In the genomic region with DNA sequence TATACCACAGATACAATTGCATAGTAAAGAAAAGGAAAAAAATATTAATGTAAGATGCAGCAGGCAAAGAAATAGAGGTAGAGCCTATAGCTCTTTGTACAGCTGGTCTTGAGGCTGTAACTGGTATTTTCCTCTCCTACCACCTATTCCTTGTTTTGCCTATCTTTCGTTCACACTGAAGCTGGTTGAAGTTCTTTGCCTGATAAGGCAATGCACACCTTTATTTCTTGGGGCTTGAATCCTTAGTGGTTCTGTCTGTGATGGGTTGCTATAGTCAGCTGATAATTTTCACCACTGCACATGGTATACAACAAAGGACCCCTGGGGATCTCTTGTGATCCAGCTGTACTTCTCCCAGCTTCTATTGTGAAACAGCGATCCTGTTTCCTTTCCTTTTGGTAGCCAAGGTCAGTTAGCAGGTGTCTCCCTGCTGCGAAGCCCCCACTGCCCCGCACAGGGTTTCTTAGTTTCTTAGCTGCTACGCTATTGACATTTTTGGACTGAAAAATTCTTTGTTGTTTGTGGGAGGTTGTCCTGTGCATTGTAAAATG, we compare ENCODE assay signal across 16 cellular contexts.
"Had no signal": no experiment of that assay in that cellular context is flagged by ENCODE, and none has a peak within 500 bp of the region (broad histone marks: within the 10 kb centered on the region; RNA-seq: fewer than 3 reads in every experiment).

No MANE protein-coding gene starts in this region.

- DNase-seq: activated CD4-positive, alpha-beta T cell treated with anti-CD3 and anti-CD28 coated beads for 1 hour; activated CD4-positive, alpha-beta T cell treated with anti-CD3 and anti-CD28 coated beads, Interleukin-2, amount 50 U/mL, for 48 hours; activated naive CD4-positive, alpha-beta T cell treated with anti-CD3 and anti-CD28 coated beads for 36 hours; activated naive CD8-positive, alpha-beta T cell treated with anti-CD3 and anti-CD28 coated beads, Interleukin-2, amount 50 U/mL, for 24 hours; aorta; effector CD8-positive, alpha-beta T cell; esophagus squamous epithelium; hippocampal formation; left ventricle myocardium inferior; naive B cell; sigmoid colon; spleen; stimulated activated naive CD8-positive, alpha-beta T cell treated with anti-CD3 and anti-CD28 coated beads, Interleukin-15, amount 100 ng/mL, for 72 hours had no signal

- H3K4me3 ChIP-seq: esophagus squamous epithelium, left ventricle myocardium inferior, sigmoid colon, spleen had no signal

- H3K27ac Mint-ChIP-seq: activated naive CD4-positive, alpha-beta T cell treated with anti-CD3 and anti-CD28 coated beads for 36 hours; activated naive CD8-positive, alpha-beta T cell treated with anti-CD3 and anti-CD28 coated beads, Interleukin-2, amount 50 U/mL, for 24 hours; activated T-helper 2 cell treated with anti-CD3 and anti-CD28 coated beads, Interferon-gamma antibody, Interleukin-2, Interleukin-4, amounts not matched to agents 10 μg/mL and 5 μg/mL and 100 μg/mL, durations not matched to agents 14 hours and 24 hours and 36 hours; stimulated activated naive CD8-positive, alpha-beta T cell treated with anti-CD3 and anti-CD28 coated beads, Interleukin-15, amount 100 ng/mL, for 72 hours had no signal

- H3K36me3 Mint-ChIP-seq: naive B cell had no signal

- H3K9me3 Mint-ChIP-seq: activated naive CD4-positive, alpha-beta T cell treated with anti-CD3 and anti-CD28 coated beads for 36 hours; activated naive CD8-positive, alpha-beta T cell treated with anti-CD3 and anti-CD28 coated beads, Interleukin-2, amount 50 U/mL, for 24 hours; activated T-helper 2 cell treated with anti-CD3 and anti-CD28 coated beads, Interferon-gamma antibody, Interleukin-2, Interleukin-4, amounts not matched to agents 10 μg/mL and 5 μg/mL and 100 μg/mL, durations not matched to agents 14 hours and 24 hours and 36 hours; stimulated activated naive CD8-positive, alpha-beta T cell treated with anti-CD3 and anti-CD28 coated beads, Interleukin-15, amount 100 ng/mL, for 72 hours had no signal

- H3K27me3 ChIP-seq: esophagus squamous epithelium, neutrophil, sigmoid colon, spleen had no signal

- H3K4me1 ChIP-seq: esophagus squamous epithelium, left ventricle myocardium inferior, parathyroid adenoma, sigmoid colon had no signal

- H3K27ac ChIP-seq: esophagus squamous epithelium, left ventricle myocardium inferior, neutrophil, parathyroid adenoma, sigmoid colon, spleen had no signal

- H2AFZ ChIP-seq: parathyroid adenoma had no signal

- H3K27me3 Mint-ChIP-seq: naive B cell had no signal

- ATAC-seq: activated naive CD8-positive, alpha-beta T cell treated with anti-CD3 and anti-CD28 coated beads, Interleukin-2, amount 50 U/mL, for 24 hours; stimulated activated naive CD8-positive, alpha-beta T cell treated with anti-CD3 and anti-CD28 coated beads, Interleukin-15, amount 100 ng/mL, for 72 hours had no signal

- H3K4me1 Mint-ChIP-seq: activated naive CD8-positive, alpha-beta T cell treated with anti-CD3 and anti-CD28 coated beads, Interleukin-2, amount 50 U/mL, for 24 hours; stimulated activated naive CD8-positive, alpha-beta T cell treated with anti-CD3 and anti-CD28 coated beads, Interleukin-15, amount 100 ng/mL, for 72 hours had no signal

- H3K4me3 Mint-ChIP-seq: activated naive CD4-positive, alpha-beta T cell treated with anti-CD3 and anti-CD28 coated beads for 36 hours; activated naive CD8-positive, alpha-beta T cell treated with anti-CD3 and anti-CD28 coated beads, Interleukin-2, amount 50 U/mL, for 24 hours; naive B cell; stimulated activated naive CD8-positive, alpha-beta T cell treated with anti-CD3 and anti-CD28 coated beads, Interleukin-15, amount 100 ng/mL, for 72 hours had no signal

- H3K36me3 ChIP-seq: left ventricle myocardium inferior, neutrophil, sigmoid colon, spleen had no signal

- H3K9me3 ChIP-seq: esophagus squamous epithelium, left ventricle myocardium inferior, neutrophil, sigmoid colon, spleen had no signal

- H3K9ac ChIP-seq: parathyroid adenoma had no signal

- H3K79me2 ChIP-seq: parathyroid adenoma had no signal
